Comparison of ENCODE assay signal across 19 cellular contexts in genomic region chr12:127342861-127343260, GRCh38.
A peak's percentile ranks its signal among the peaks of the same experiment; 100 is the strongest.
DNase-seq lines count a peak whose midpoint lies in the region; ATAC-seq, FAIRE-seq and TF ChIP-seq lines count a peak whose summit lies in the region.
"Had no signal": no experiment of that assay in that cellular context is flagged by ENCODE, and none has a peak within 500 bp of the region (broad histone marks: within the 10 kb centered on the region; RNA-seq: fewer than 3 reads in every experiment).

No MANE protein-coding gene starts in this region.

- H3K27ac ChIP-seq in K562 (ENCODE audit: extremely low read depth, low read depth, low read length), result no peak overlapping the region
- peak overlapping the region; percentile 32 for H3K27ac ChIP-seq in muscle layer of colon (ENCODE audit: low read depth, low read length)
- H3K27ac ChIP-seq: A549 had no signal

- 2% methylated on average over 6 of the region's 6 CpGs for WGBS in K562 (ENCODE audit: insufficient coverage, low coverage, missing lambda C conversion rate)

- TF ChIP-seq EP300 in K562 (IDR thresholded peaks at IDR 0.05; ENCODE audit: low read length), result no peak

- H3K79me2 ChIP-seq in K562 (ENCODE audit: control insufficient read depth, insufficient read depth, low read length), result no peaks in the 10 kb centered on the region

- TF ChIP-seq CTCF in AG09319 (IDR thresholded peaks at IDR 0.05; ENCODE audit: low read depth, low read length) (no peak), K562 (IDR thresholded peaks at IDR 0.05 in 2 of 3, conservative IDR thresholded peaks at IDR 0.05 in 1 of 3; ENCODE audit: insufficient read depth in 2 of 3, low read depth in 1 of 3, low read length in 3 of 3) (no peak)

- in situ Hi-C loops in K562 (cut with MboI) (no loop called here), KBM-7 (cut with MboI; ENCODE audit: low pct_unique_long_range_greater_than_20kb, low sequenced_read_pairs) (no loop called here)

- no peaks in the 10 kb centered on the region for H3K27me3 ChIP-seq in K562 (ENCODE audit: control insufficient read depth in 2 of 2, insufficient read depth in 2 of 2, low read length in 2 of 2)
- H3K27me3 ChIP-seq in muscle layer of colon (ENCODE audit: control insufficient read depth in 1 of 2, insufficient read depth in 2 of 2, low read length in 2 of 2), result no peaks in the 10 kb centered on the region

- no peak for TF ChIP-seq RAD21 in K562 (CRISPR knock-in tag; conservative IDR thresholded peaks at IDR 0.05 in 1 of 2, IDR thresholded peaks at IDR 0.05 in 1 of 2)

- H3K9me1 ChIP-seq in K562 (ENCODE audit: control insufficient read depth, insufficient read depth, low read length), result no peaks in the 10 kb centered on the region

- intact Hi-C loops in K562 (cut with micrococcal nuclease), result no loop called here

- no TSS peak for BruUV-seq in K562 (replicated peaks; lab: Mats Ljungman, UMichigan)

- H2AFZ ChIP-seq in K562 (ENCODE audit: low read depth, low read length), result no peak overlapping the region

- CTCF ChIA-PET in K562 (lab: Yijun Ruan, JAX; ENCODE audit: low intra/inter-chr PET ratio), result no interaction called here

- POLR2A ChIA-PET in K562 (lab: Yijun Ruan, JAX), result no interaction called here

- ATAC-seq in K562, result no peak
- ATAC-seq in GM18511 (IDR thresholded peaks at IDR 0.05; ENCODE audit: unreplicated experiment), result no peak
- ATAC-seq: A549, Panc1, Right ventricle myocardium inferior had no signal

- FAIRE-seq in RCC 7860 (lab: Jason Lieb, UNC) (no peak), K562 (lab: Jason Lieb, UNC) (no peak)
- FAIRE-seq: A549, G401.6 had no signal

- no peaks in the 10 kb centered on the region for H3K4me1 ChIP-seq in K562 (replicated peaks in 1 of 2; ENCODE audit: control insufficient read depth in 2 of 2, insufficient read depth in 2 of 2, low read length in 2 of 2)
- peaks cover 11% of the 10 kb centered on the region for H3K4me1 ChIP-seq in muscle layer of colon (ENCODE audit: insufficient read depth, low read length)
- H3K4me1 ChIP-seq: A549, Caco-2 had no signal

- no peaks in the 10 kb centered on the region for H3K36me3 ChIP-seq in K562 (ENCODE audit: control insufficient read depth, insufficient read depth, low read length)
- no peaks in the 10 kb centered on the region for H3K36me3 ChIP-seq in muscle layer of colon (ENCODE audit: insufficient read depth, low read length)

- no peak for TF ChIP-seq POLR2A in K562 (conservative IDR thresholded peaks at IDR 0.05)

- H3K9me3 ChIP-seq in K562 (replicated peaks; ENCODE audit: control insufficient read depth, insufficient read depth, low read depth, low read length), result no peaks in the 10 kb centered on the region
- no peaks in the 10 kb centered on the region for H3K9me3 ChIP-seq in muscle layer of colon (ENCODE audit: low read length)
- H3K9me3 ChIP-seq: A549, Caco-2 had no signal

- no peak overlapping the region for H3K9ac ChIP-seq in K562 (ENCODE audit: insufficient read depth in 1 of 2, low read depth in 2 of 2, low read length in 2 of 2)
- H3K9ac ChIP-seq in muscle layer of colon (ENCODE audit: low read length), result no peak overlapping the region

- no peak overlapping the region for H3K4me3 ChIP-seq in K562
- H3K4me3 ChIP-seq in muscle layer of colon (ENCODE audit: low read depth in 1 of 2, low read length in 2 of 2), result no peak overlapping the region
- H3K4me3 ChIP-seq: A549 had no signal

- no peak overlapping the region for H3K4me2 ChIP-seq in K562 (ENCODE audit: insufficient read depth, low read length)
- H3K4me2 ChIP-seq: A549 had no signal

- peak; percentile 1 for DNase-seq in AG09319 (ENCODE audit: extremely low read depth, low read depth)
- DNase-seq in RCC 7860 (ENCODE audit: low spot score), result peak; percentile 8
- no peak for DNase-seq in K562 (ENCODE audit: extremely low read depth in 1 of 4, low spot score in 3 of 4)
- no peak for DNase-seq in GM03348 (ENCODE audit: low spot score)
- no peak for DNase-seq in KBM-7
- no peak for DNase-seq in activated CD4-positive, alpha-beta T cell treated with anti-CD3 and anti-CD28 coated beads for 4 hours
- DNase-seq: Caco-2, GOT3, NCI-H1048, NCI-H1436, NCI-H1930, NCI-H526, SW 1271 had no signal

- no peaks in the 10 kb centered on the region for H4K20me1 ChIP-seq in K562 (replicated peaks; ENCODE audit: control insufficient read depth, insufficient read depth, low read length)

TF ChIP-seq in K562, 482 proteins besides CTCF, POLR2A, EP300 and RAD21:
- peak; percentile 8; the same call in 1 of the 2 replicates for TF ChIP-seq RFX1 (IDR thresholded peaks at IDR 0.05)
- no peak for TF ChIP-seq BACH1 (tag; IDR thresholded peaks at IDR 0.05)

Comparison
In these comparisons a context has a peak if more than half of its experiments do, and no peak if none do; other contexts are left out.
1. DNase-seq: peak in AG09319 (single experiment) and RCC 7860 (single experiment); none in K562 (0 of 4), GM03348 (single experiment), KBM-7 (single experiment) and activated CD4-positive, alpha-beta T cell treated with anti-CD3 and anti-CD28 coated beads for 4 hours (0 of 2).